In genomic region chr3:187572431-187572830, GRCh38 we compare ENCODE assay signal across 29 cellular contexts.
"Had no signal": no experiment of that assay in that cellular context is flagged by ENCODE, and none has a peak within 500 bp of the region (broad histone marks: within the 10 kb centered on the region; RNA-seq: fewer than 3 reads in every experiment).

No MANE protein-coding gene starts in this region.

- DNase-seq: activated CD4-positive, alpha-beta T cell treated with anti-CD3 and anti-CD28 coated beads, Interleukin-2, amount 10 ng/mL, durations not matched to agents 7 days and 5 days; activated CD4-positive, CD25-positive, alpha-beta regulatory T cell treated with anti-CD3 and anti-CD28 coated beads, Interleukin-2, amount 50 U/mL, for 72 hours; activated CD8-positive, alpha-beta T cell treated with anti-CD3 and anti-CD28 coated beads for 36 hours; activated naive CD8-positive, alpha-beta T cell treated with anti-CD3 and anti-CD28 coated beads, Interleukin-2, amount 50 U/mL, for 24 hours; activated T-cell treated with anti-CD3 and anti-CD28 coated beads, Interleukin-2, amount 50 U/mL, for 4 hours; anterior cingulate cortex; dermis blood vessel endothelial cell; effector CD4-positive, alpha-beta T cell; esophagus squamous epithelium; gastrocnemius medialis; hippocampal formation; immature natural killer cell; left ventricle myocardium inferior; mucosa of descending colon; sigmoid colon; stimulated activated CD4-positive, alpha-beta T cell treated with anti-CD3 and anti-CD28 coated beads, Interleukin-1b, Interleukin-23, amount 100 ng/mL, for 48 hours; stimulated activated CD4-positive, alpha-beta T cell treated with anti-CD3 and anti-CD28 coated beads, Interleukin-4, amount 100 ng/mL, for 4 hours; stimulated activated CD8-positive, alpha-beta memory T cell treated with anti-CD3 and anti-CD28 coated beads, Interleukin-4, amount 100 ng/mL, for 48 hours; stimulated activated naive B cell treated with anti-CD40 and anti-IgM and Interleukin-4, amounts not matched to agents 10 μg/mL and 1 μg/mL and 100 μg/mL, for 72 hours; stomach; SW 1271; T-helper 9 cell; tibial artery; upper lobe of right lung had no signal

- H3K4me1 Mint-ChIP-seq: activated CD4-positive, alpha-beta T cell treated with anti-CD3 and anti-CD28 coated beads, Interleukin-2, amount 10 ng/mL, durations not matched to agents 7 days and 5 days; activated naive CD4-positive, alpha-beta T cell treated with anti-CD3 and anti-CD28 coated beads, Interleukin-2, amount 50 U/mL, for 24 hours; activated naive CD8-positive, alpha-beta T cell treated with anti-CD3 and anti-CD28 coated beads, Interleukin-2, amount 50 U/mL, for 24 hours; central memory CD8-positive, alpha-beta T cell; immature natural killer cell; stimulated activated naive B cell treated with anti-CD40 and anti-IgM and Interleukin-4, amounts not matched to agents 10 μg/mL and 1 μg/mL and 100 μg/mL, for 72 hours had no signal

- ATAC-seq: activated CD8-positive, alpha-beta T cell treated with anti-CD3 and anti-CD28 coated beads for 36 hours; activated naive CD8-positive, alpha-beta T cell treated with anti-CD3 and anti-CD28 coated beads, Interleukin-2, amount 50 U/mL, for 24 hours; activated T-cell treated with anti-CD3 and anti-CD28 coated beads, Interleukin-2, amount 50 U/mL, for 4 hours; gastrocnemius medialis; mucosa of descending colon; stimulated activated naive B cell treated with anti-CD40 and anti-IgM and Interleukin-4, amounts not matched to agents 10 μg/mL and 1 μg/mL and 100 μg/mL, for 72 hours; upper lobe of right lung had no signal

- H3K9me3 Mint-ChIP-seq: activated CD4-positive, alpha-beta T cell treated with anti-CD3 and anti-CD28 coated beads, Interleukin-2, amount 10 ng/mL, durations not matched to agents 7 days and 5 days; activated CD8-positive, alpha-beta T cell treated with anti-CD3 and anti-CD28 coated beads for 36 hours; activated naive CD4-positive, alpha-beta T cell treated with anti-CD3 and anti-CD28 coated beads, Interleukin-2, amount 50 U/mL, for 24 hours; activated naive CD8-positive, alpha-beta T cell treated with anti-CD3 and anti-CD28 coated beads, Interleukin-2, amount 50 U/mL, for 24 hours; activated T-cell treated with anti-CD3 and anti-CD28 coated beads, Interleukin-2, amount 50 U/mL, for 4 hours; activated T-helper 2 cell treated with anti-CD3 and anti-CD28 coated beads, Interferon-gamma antibody, Interleukin-2, Interleukin-4, amounts not matched to agents 10 μg/mL and 5 μg/mL and 100 μg/mL, durations not matched to agents 14 hours and 24 hours and 36 hours; central memory CD8-positive, alpha-beta T cell; nephron; stimulated activated naive B cell treated with anti-CD40 and anti-IgM and Interleukin-4, amounts not matched to agents 10 μg/mL and 1 μg/mL and 100 μg/mL, for 72 hours; T-helper 1 cell treated with Interleukin-12 subunit alpha and Interleukin-12 subunit beta and Interleukin-4 antibody, amounts not matched to agents 30 μg/mL and 1 μg/mL, for 36 hours had no signal

- H3K4me3 Mint-ChIP-seq: activated CD4-positive, alpha-beta T cell treated with anti-CD3 and anti-CD28 coated beads, Interleukin-2, amount 10 ng/mL, durations not matched to agents 7 days and 5 days; activated CD8-positive, alpha-beta T cell treated with anti-CD3 and anti-CD28 coated beads for 36 hours; activated naive CD4-positive, alpha-beta T cell treated with anti-CD3 and anti-CD28 coated beads, Interleukin-2, amount 50 U/mL, for 24 hours; activated naive CD8-positive, alpha-beta T cell treated with anti-CD3 and anti-CD28 coated beads, Interleukin-2, amount 50 U/mL, for 24 hours; activated T-cell treated with anti-CD3 and anti-CD28 coated beads, Interleukin-2, amount 50 U/mL, for 4 hours; central memory CD8-positive, alpha-beta T cell; immature natural killer cell; nephron; stimulated activated naive B cell treated with anti-CD40 and anti-IgM and Interleukin-4, amounts not matched to agents 10 μg/mL and 1 μg/mL and 100 μg/mL, for 72 hours; T-helper 1 cell treated with Interleukin-12 subunit alpha and Interleukin-12 subunit beta and Interleukin-4 antibody, amounts not matched to agents 30 μg/mL and 1 μg/mL, for 36 hours had no signal

- H3K27ac Mint-ChIP-seq: activated CD4-positive, alpha-beta T cell treated with anti-CD3 and anti-CD28 coated beads, Interleukin-2, amount 10 ng/mL, durations not matched to agents 7 days and 5 days; activated CD8-positive, alpha-beta T cell treated with anti-CD3 and anti-CD28 coated beads for 36 hours; activated naive CD4-positive, alpha-beta T cell treated with anti-CD3 and anti-CD28 coated beads, Interleukin-2, amount 50 U/mL, for 24 hours; activated naive CD8-positive, alpha-beta T cell treated with anti-CD3 and anti-CD28 coated beads, Interleukin-2, amount 50 U/mL, for 24 hours; activated T-helper 2 cell treated with anti-CD3 and anti-CD28 coated beads, Interferon-gamma antibody, Interleukin-2, Interleukin-4, amounts not matched to agents 10 μg/mL and 5 μg/mL and 100 μg/mL, durations not matched to agents 14 hours and 24 hours and 36 hours; immature natural killer cell; nephron; stimulated activated naive B cell treated with anti-CD40 and anti-IgM and Interleukin-4, amounts not matched to agents 10 μg/mL and 1 μg/mL and 100 μg/mL, for 72 hours; T-helper 1 cell treated with Interleukin-12 subunit alpha and Interleukin-12 subunit beta and Interleukin-4 antibody, amounts not matched to agents 30 μg/mL and 1 μg/mL, for 36 hours had no signal

- H3K36me3 Mint-ChIP-seq: activated naive CD4-positive, alpha-beta T cell treated with anti-CD3 and anti-CD28 coated beads, Interleukin-2, amount 50 U/mL, for 24 hours; immature natural killer cell; stimulated activated naive B cell treated with anti-CD40 and anti-IgM and Interleukin-4, amounts not matched to agents 10 μg/mL and 1 μg/mL and 100 μg/mL, for 72 hours had no signal
